1 cellular context compared by ENCODE assay signal in the genomic region with DNA sequence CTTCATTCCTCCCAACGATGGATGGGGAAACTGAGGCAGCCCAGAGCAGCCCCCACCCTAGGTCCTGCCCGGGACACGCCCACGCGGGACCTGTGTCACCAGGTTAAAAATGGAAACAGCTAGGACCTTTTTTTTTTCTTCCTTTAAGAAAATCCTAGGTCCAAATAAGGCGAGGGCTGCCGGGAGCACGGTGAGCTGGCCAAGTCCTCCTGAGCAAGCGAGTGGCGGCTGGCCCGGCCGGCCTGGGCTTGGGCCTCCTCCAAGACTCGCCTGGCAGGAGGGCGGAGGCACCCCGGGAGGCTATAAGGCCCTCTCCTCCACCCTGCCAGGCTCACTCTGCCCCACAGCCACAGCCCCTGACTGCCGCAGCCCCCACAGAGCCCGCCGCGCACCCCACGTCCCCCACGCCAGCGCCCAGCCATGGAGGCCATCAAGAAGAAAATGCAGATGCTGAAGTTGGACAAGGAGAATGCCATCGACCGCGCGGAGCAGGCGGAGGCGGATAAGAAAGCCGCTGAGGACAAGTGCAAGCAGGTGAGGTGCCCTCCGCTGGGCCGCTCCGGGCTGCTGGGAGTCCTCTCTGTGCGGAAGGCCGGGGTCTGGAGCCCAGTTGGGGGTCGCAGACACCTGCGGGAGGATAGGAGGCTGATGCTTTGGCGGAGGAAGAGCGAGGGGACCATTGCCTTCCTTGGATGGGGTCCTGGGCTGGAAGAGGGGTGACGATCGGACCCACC.
TF ChIP-seq lines count a peak whose summit lies in the region.

No MANE protein-coding gene starts in this region.

TF ChIP-seq in HepG2, 621 proteins besides CTCF, POLR2A, EP300 and RAD21:
- no peak for TF ChIP-seq IRX3 (CRISPR knock-in tag; IDR thresholded peaks at IDR 0.05; ENCODE audit: borderline replicate concordance, low read depth)
- TF ChIP-seq ZNF263 (CRISPR knock-in tag; IDR thresholded peaks at IDR 0.05) = peak; percentile 85
- TF ChIP-seq ZNF768 (CRISPR knock-in tag; IDR thresholded peaks at IDR 0.05) = peak; percentile 95
